ENCODE assay signal across 18 cellular contexts in genomic region chr2:111192778-111193368, GRCh38.
DNase-seq lines count a peak whose midpoint lies in the region; ATAC-seq and TF ChIP-seq lines count a peak whose summit lies in the region.
"Had no signal": no experiment of that assay in that cellular context is flagged by ENCODE, and none has a peak within 500 bp of the region (broad histone marks: within the 10 kb centered on the region; RNA-seq: fewer than 3 reads in every experiment).

No MANE protein-coding gene starts in this region.

- WGBS in endodermal cell (ENCODE audit: insufficient coverage in 1 of 2, insufficient read length in 1 of 2), 2 experiments = 89% methylated on average over 1 of the region's 1 CpG; no CpG with 5 or more reads in 1 of the 2 experiments
- 22% methylated on average over 1 of the region's 1 CpG for WGBS in liver

- H3K36me3 ChIP-seq in endodermal cell (ENCODE audit: control insufficient read depth, insufficient read depth, low read length) (no peaks in the 10 kb centered on the region), liver (ENCODE audit: control insufficient read depth in 4 of 4, insufficient read depth in 3 of 4, low read depth in 1 of 4, low read length in 3 of 4) (no peaks in the 10 kb centered on the region)
- H3K36me3 ChIP-seq: BLaER1 treated with 17β-estradiol and CSF1 and Interleukin-3, amounts not matched to agents 10 nM and 100 nM had no signal

- no peaks in the 10 kb centered on the region for H3K27me3 Mint-ChIP-seq in endodermal cell (ENCODE audit: insufficient read depth)
- H3K27me3 Mint-ChIP-seq: B cell had no signal

- no peak overlapping the region for H3K9ac ChIP-seq in endodermal cell (ENCODE audit: extremely low read depth, low read length, poor library complexity, severe bottlenecking)
- no peak overlapping the region for H3K9ac ChIP-seq in liver (ENCODE audit: low read depth in 1 of 2, low read length in 2 of 2)
- H3K9ac ChIP-seq: BLaER1 treated with 17β-estradiol and CSF1 and Interleukin-3, amounts not matched to agents 10 nM and 100 nM had no signal

- H3K36me3 Mint-ChIP-seq in endodermal cell (ENCODE audit: low read depth) = no peaks in the 10 kb centered on the region
- H3K36me3 Mint-ChIP-seq: CD8-positive, alpha-beta T cell had no signal

- peaks cover 20% of the 10 kb centered on the region for H3K4me1 Mint-ChIP-seq in endodermal cell
- H3K4me1 Mint-ChIP-seq: GM23338 had no signal

- no peak overlapping the region for H3K4me3 Mint-ChIP-seq in endodermal cell
- H3K4me3 Mint-ChIP-seq: B cell; CD8-positive, alpha-beta T cell; GM23338 had no signal

- no peaks in the 10 kb centered on the region for H3K9me3 Mint-ChIP-seq in endodermal cell
- H3K9me3 Mint-ChIP-seq: CD8-positive, alpha-beta T cell; GM23338 had no signal

- no peak overlapping the region for H3K4me3 ChIP-seq in endodermal cell (ENCODE audit: low read length)
- H3K4me3 ChIP-seq in liver (ENCODE audit: low read depth in 1 of 3, low read length in 3 of 3) = no peak overlapping the region
- H3K4me3 ChIP-seq: BLaER1 treated with 17β-estradiol and CSF1 and Interleukin-3, amounts not matched to agents 10 nM and 100 nM; GM23338 had no signal

- H3K27ac ChIP-seq in endodermal cell (ENCODE audit: low read depth, low read length) = no peak overlapping the region
- H3K27ac ChIP-seq in liver (ENCODE audit: low read depth in 1 of 2, low read length in 2 of 2) = no peak overlapping the region
- H3K27ac ChIP-seq: BLaER1 treated with 17β-estradiol and CSF1 and Interleukin-3, amounts not matched to agents 10 nM and 100 nM had no signal

- no peak overlapping the region for H3K27ac Mint-ChIP-seq in endodermal cell
- H3K27ac Mint-ChIP-seq: B cell; CD8-positive, alpha-beta T cell; GM23338 had no signal

- peak; percentile 33 for DNase-seq in activated CD8-positive, alpha-beta memory T cell treated with anti-CD3 and anti-CD28 coated beads for 24 hours
- DNase-seq in activated CD8-positive, alpha-beta memory T cell treated with anti-CD3 and anti-CD28 coated beads, Interleukin-2, amount 50 U/mL, for 4 hours = no peak
- DNase-seq in endodermal cell (peak; percentile 17), NCI-H82 treated with DMSO at 0.1 percent for 48 hours (lab: John Stamatoyannopoulos, UW; ENCODE audit: unreplicated experiment) (no peak)
- no peak for DNase-seq in effector CD8-positive, alpha-beta T cell (lab: John Stamatoyannopoulos, UW)
- DNase-seq in stimulated activated naive CD8-positive, alpha-beta T cell treated with anti-CD3 and anti-CD28 coated beads, Interleukin-15, Interleukin-2, amounts not matched to agents 100 U/mL and 50 U/mL, for 24 hours = no peak
- DNase-seq: 8988T, Calu3, DMS 273 treated with DMSO at 0.1 percent for 48 hours, GF-D8, H7, KBM-7 had no signal

- no peaks in the 10 kb centered on the region for H3K27me3 ChIP-seq in endodermal cell (ENCODE audit: control insufficient read depth, insufficient read depth, low read length, poor library complexity, severe bottlenecking)
- H3K27me3 ChIP-seq in liver (ENCODE audit: control insufficient read depth in 4 of 4, insufficient read depth in 4 of 4, low read length in 3 of 4) = no peaks in the 10 kb centered on the region
- H3K27me3 ChIP-seq: BLaER1 treated with 17β-estradiol and CSF1 and Interleukin-3, amounts not matched to agents 10 nM and 100 nM had no signal

- TF ChIP-seq CTCF in endodermal cell (conservative IDR thresholded peaks at IDR 0.05) (no peak), liver (IDR thresholded peaks at IDR 0.05; ENCODE audit: low read depth, low read length, missing input control) (no peak)

- no peak for ATAC-seq in HG02884 (IDR thresholded peaks at IDR 0.05; ENCODE audit: unreplicated experiment)
- no peak for ATAC-seq in stimulated activated naive CD8-positive, alpha-beta T cell treated with anti-CD3 and anti-CD28 coated beads, Interleukin-15, Interleukin-2, amounts not matched to agents 100 U/mL and 50 U/mL, for 24 hours
- ATAC-seq: CD8-positive, alpha-beta T cell; GM23338 had no signal

- H3K9me3 ChIP-seq in endodermal cell (ENCODE audit: control insufficient read depth, low read length) (no peaks in the 10 kb centered on the region), liver (ENCODE audit: control insufficient read depth in 4 of 4, low read length in 3 of 4) (no peaks in the 10 kb centered on the region)
- H3K9me3 ChIP-seq: BLaER1 treated with 17β-estradiol and CSF1 and Interleukin-3, amounts not matched to agents 10 nM and 100 nM had no signal

- H3K4me1 ChIP-seq in endodermal cell (ENCODE audit: control insufficient read depth, insufficient read depth, low read length) = peaks cover 9% of the 10 kb centered on the region
- H3K4me1 ChIP-seq in liver (ENCODE audit: control insufficient read depth in 4 of 4, insufficient read depth in 4 of 4, low read length in 3 of 4) = peaks cover 1 to 12% (median 8%) of the 10 kb centered on the region in 4 donors

- TF ChIP-seq RAD21 in liver (IDR thresholded peaks at IDR 0.05) = peak; percentile 15 to 57

TF ChIP-seq in liver, 16 proteins besides CTCF, POLR2A, EP300 and RAD21:
- TF ChIP-seq REST (IDR thresholded peaks at IDR 0.05) (no peak), EGR1 (IDR thresholded peaks at IDR 0.05; ENCODE audit: low read depth in 2 of 2) (no peak), RXRA (IDR thresholded peaks at IDR 0.05) (peak; percentile 30 to 34), JUND (IDR thresholded peaks at IDR 0.05) (peak in 1 of 2 donors; percentile 15), SP1 (IDR thresholded peaks at IDR 0.05) (peak; percentile 45), YY1 (IDR thresholded peaks at IDR 0.05) (no peak), HNF4G (IDR thresholded peaks at IDR 0.05) (peak; percentile 84), HNF4A (conservative IDR thresholded peaks at IDR 0.05) (peak; percentile 84 to 91)

Comparison
In these comparisons a context has a peak if more than half of its experiments do, and no peak if none do; other contexts are left out.
1. DNase-seq: peak in activated CD8-positive, alpha-beta memory T cell treated with anti-CD3 and anti-CD28 coated beads for 24 hours (single experiment) and endodermal cell (single experiment); none in activated CD8-positive, alpha-beta memory T cell treated with anti-CD3 and anti-CD28 coated beads, Interleukin-2, amount 50 U/mL, for 4 hours (single experiment), effector CD8-positive, alpha-beta T cell (single experiment), NCI-H82 treated with DMSO at 0.1 percent for 48 hours (single experiment) and stimulated activated naive CD8-positive, alpha-beta T cell treated with anti-CD3 and anti-CD28 coated beads, Interleukin-15, Interleukin-2, amounts not matched to agents 100 U/mL and 50 U/mL, for 24 hours (single experiment).